Comparison of ENCODE assay signal across 1 cellular context in genomic region chr19:18000981-18001836, GRCh38.
TF ChIP-seq lines count a peak whose summit lies in the region.

No MANE protein-coding gene starts in this region.

TF ChIP-seq in HepG2, 621 proteins besides CTCF, POLR2A, EP300 and RAD21 (continued from another document and continues in another):
- TF ChIP-seq ZBTB10 (CRISPR knock-in tag; IDR thresholded peaks at IDR 0.05; ENCODE audit: borderline replicate concordance) (peak; percentile 57; the same call in 1 of the 2 replicates), ZFP36L1 (CRISPR knock-in tag; IDR thresholded peaks at IDR 0.05) (0 out of 2 replicates have a peak, but pooled peaks have one; percentile 29), GPN1 (CRISPR knock-in tag; IDR thresholded peaks at IDR 0.05; ENCODE audit: borderline replicate concordance) (no peak), NKX3-1 (CRISPR knock-in tag; IDR thresholded peaks at IDR 0.05) (peak; percentile 50; the same call in 1 of the 2 replicates), SRY (CRISPR knock-in tag; IDR thresholded peaks at IDR 0.05) (peak; percentile 83), DBP (CRISPR knock-in tag; IDR thresholded peaks at IDR 0.05; ENCODE audit: not compliant biosample characterization) (no peak), FOXK1 (CRISPR knock-in tag; IDR thresholded peaks at IDR 0.05; ENCODE audit: borderline replicate concordance, low read depth) (peak; percentile 44; the same call in 1 of the 2 replicates), KMT2B (CRISPR knock-in tag; IDR thresholded peaks at IDR 0.05) (0 out of 2 replicates have a peak, but pooled peaks have one; percentile 24), SATB2 (CRISPR knock-in tag; IDR thresholded peaks at IDR 0.05) (peak; percentile 26; the same call in 1 of the 2 replicates), POGZ (CRISPR knock-in tag; IDR thresholded peaks at IDR 0.05) (no peak), ETV6 (CRISPR knock-in tag; conservative IDR thresholded peaks at IDR 0.05) (peak; percentile 83), IKZF4 (CRISPR knock-in tag; IDR thresholded peaks at IDR 0.05; ENCODE audit: borderline replicate concordance, low read depth, not compliant biosample characterization) (peak; percentile 64), YY1 (IDR thresholded peaks at IDR 0.05; ENCODE audit: insufficient read depth, insufficient replicate concordance, low read depth, low read length) (peak; percentile 30), TP53 (CRISPR knock-in tag; conservative IDR thresholded peaks at IDR 0.05) (no peak), ZNF3 (CRISPR knock-in tag; IDR thresholded peaks at IDR 0.05) (no peak), ZBTB21 (CRISPR knock-in tag; IDR thresholded peaks at IDR 0.05) (no peak), MBD4 (IDR thresholded peaks at IDR 0.05; ENCODE audit: borderline replicate concordance, low read length) (no peak), THAP11 (CRISPR knock-in tag; IDR thresholded peaks at IDR 0.05) (peak; percentile 69), DNMT1 (CRISPR knock-in tag; IDR thresholded peaks at IDR 0.05) (no peak), HNF4A (CRISPR knock-in tag; IDR thresholded peaks at IDR 0.05) (no peak), KLF16 (CRISPR knock-in tag; IDR thresholded peaks at IDR 0.05) (peak in 1 of 2 experiments; percentile 73; a peak in 2 of 4 replicates), KLF6 (CRISPR knock-in tag; IDR thresholded peaks at IDR 0.05) (peak; percentile 90), ZBTB38 (CRISPR knock-in tag; IDR thresholded peaks at IDR 0.05) (peak; percentile 55; the same call in 1 of the 2 replicates), SP1 (IDR thresholded peaks at IDR 0.05) (no peak), SP1 (CRISPR knock-in tag; IDR thresholded peaks at IDR 0.05) (peak; percentile 38; the same call in 1 of the 2 replicates), ZBTB33 (CRISPR knock-in tag; IDR thresholded peaks at IDR 0.05) (0 out of 2 replicates have a peak, but pooled peaks have one; percentile 7), SRSF1 (optimal IDR thresholded peaks at IDR 0.05; ENCODE audit: low read depth, low read length) (peak; percentile 37), RFXANK (CRISPR knock-in tag; IDR thresholded peaks at IDR 0.05) (no peak), ZBTB44 (CRISPR knock-in tag; IDR thresholded peaks at IDR 0.05) (0 out of 2 replicates have a peak, but pooled peaks have one; percentile 65), HDAC1 (CRISPR knock-in tag; IDR thresholded peaks at IDR 0.05) (peak; percentile 57), RXRB (CRISPR knock-in tag; IDR thresholded peaks at IDR 0.05; ENCODE audit: borderline replicate concordance) (peak; percentile 12; the same call in 1 of the 2 replicates), REL (CRISPR knock-in tag; conservative IDR thresholded peaks at IDR 0.05) (no peak), SNAPC4 (CRISPR knock-in tag; IDR thresholded peaks at IDR 0.05) (no peak), HNRNPH1 (optimal IDR thresholded peaks at IDR 0.05; ENCODE audit: low read depth, low read length) (no peak), ATF6 (CRISPR knock-in tag; conservative IDR thresholded peaks at IDR 0.05) (no peak), ZFYVE20 (CRISPR knock-in tag; IDR thresholded peaks at IDR 0.05; ENCODE audit: borderline replicate concordance, low read depth) (no peak), ETV5 (CRISPR knock-in tag; IDR thresholded peaks at IDR 0.05; ENCODE audit: borderline replicate concordance) (0 out of 2 replicates have a peak, but pooled peaks have one; percentile 54), MAFF (IDR thresholded peaks at IDR 0.05; ENCODE audit: low read depth, low read length) (no peak), ZNF280B (CRISPR knock-in tag; IDR thresholded peaks at IDR 0.05; ENCODE audit: borderline replicate concordance) (0 out of 2 replicates have a peak, but pooled peaks have one; percentile 35), HMGA1 (CRISPR knock-in tag; conservative IDR thresholded peaks at IDR 0.05) (no peak)
- TF ChIP-seq, protein P1, sequence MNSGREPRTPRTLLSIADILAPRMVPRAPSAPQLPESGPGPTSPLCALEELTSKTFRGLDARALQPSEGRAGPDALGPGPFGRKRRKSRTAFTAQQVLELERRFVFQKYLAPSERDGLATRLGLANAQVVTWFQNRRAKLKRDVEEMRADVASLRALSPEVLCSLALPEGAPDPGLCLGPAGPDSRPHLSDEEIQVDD (CRISPR knock-in tag; IDR thresholded peaks at IDR 0.05; ENCODE audit: borderline replicate concordance) = peak; percentile 32; the same call in 1 of the 2 replicates
- TF ChIP-seq, protein P2, sequence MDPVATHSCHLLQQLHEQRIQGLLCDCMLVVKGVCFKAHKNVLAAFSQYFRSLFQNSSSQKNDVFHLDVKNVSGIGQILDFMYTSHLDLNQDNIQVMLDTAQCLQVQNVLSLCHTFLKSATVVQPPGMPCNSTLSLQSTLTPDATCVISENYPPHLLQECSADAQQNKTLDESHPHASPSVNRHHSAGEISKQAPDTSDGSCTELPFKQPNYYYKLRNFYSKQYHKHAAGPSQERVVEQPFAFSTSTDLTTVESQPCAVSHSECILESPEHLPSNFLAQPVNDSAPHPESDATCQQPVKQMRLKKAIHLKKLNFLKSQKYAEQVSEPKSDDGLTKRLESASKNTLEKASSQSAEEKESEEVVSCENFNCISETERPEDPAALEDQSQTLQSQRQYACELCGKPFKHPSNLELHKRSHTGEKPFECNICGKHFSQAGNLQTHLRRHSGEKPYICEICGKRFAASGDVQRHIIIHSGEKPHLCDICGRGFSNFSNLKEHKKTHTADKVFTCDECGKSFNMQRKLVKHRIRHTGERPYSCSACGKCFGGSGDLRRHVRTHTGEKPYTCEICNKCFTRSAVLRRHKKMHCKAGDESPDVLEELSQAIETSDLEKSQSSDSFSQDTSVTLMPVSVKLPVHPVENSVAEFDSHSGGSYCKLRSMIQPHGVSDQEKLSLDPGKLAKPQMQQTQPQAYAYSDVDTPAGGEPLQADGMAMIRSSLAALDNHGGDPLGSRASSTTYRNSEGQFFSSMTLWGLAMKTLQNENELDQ (CRISPR knock-in tag; IDR thresholded peaks at IDR 0.05; ENCODE audit: borderline replicate concordance) = no peak
- TF ChIP-seq, protein P3, sequence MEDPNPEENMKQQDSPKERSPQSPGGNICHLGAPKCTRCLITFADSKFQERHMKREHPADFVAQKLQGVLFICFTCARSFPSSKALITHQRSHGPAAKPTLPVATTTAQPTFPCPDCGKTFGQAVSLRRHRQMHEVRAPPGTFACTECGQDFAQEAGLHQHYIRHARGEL (CRISPR knock-in tag; IDR thresholded peaks at IDR 0.05) = no peak
